Comparison of ENCODE assay signal across 8 cellular contexts in the genomic region with DNA sequence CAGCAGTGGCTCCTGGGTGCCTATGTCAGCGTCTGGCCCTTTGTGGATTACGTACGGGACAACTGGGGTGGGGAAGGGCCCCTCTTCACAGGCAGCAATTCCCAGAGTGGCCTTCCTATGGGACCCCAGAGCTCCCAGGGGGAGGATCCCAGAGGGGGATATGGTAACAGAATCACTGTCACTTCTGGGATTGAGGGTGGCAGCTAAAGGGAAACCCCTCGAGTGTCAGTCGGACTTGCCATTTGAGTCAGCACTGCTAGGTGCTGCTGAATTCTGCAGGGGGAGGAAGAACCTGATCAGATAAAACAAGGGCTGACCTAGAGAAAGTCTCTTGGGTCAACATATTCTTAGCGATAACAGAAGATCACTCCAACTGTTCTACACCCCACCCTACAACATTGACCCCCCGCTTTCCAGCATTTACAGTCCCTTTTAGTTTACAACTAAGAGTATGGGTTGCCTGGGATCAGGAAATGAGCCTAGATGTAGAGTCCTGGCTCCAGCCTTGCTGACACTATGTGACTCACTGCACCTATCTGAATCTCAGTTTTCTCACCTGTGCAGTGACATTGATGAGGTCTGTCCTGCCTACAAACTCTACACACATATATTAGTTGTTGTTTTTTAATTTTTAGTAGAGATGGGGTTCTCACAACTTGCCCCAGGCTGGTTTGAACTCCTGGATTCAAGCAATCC. TPM values are rescaled to one million over a fixed set of nuclear protein-coding genes. Genes with fewer than 3 reads are reported as not detected.
DNase-seq lines count a peak whose midpoint lies in the region; ATAC-seq, FAIRE-seq and TF ChIP-seq lines count a peak whose summit lies in the region.

No MANE protein-coding gene starts in this region.

- no peaks in the 10 kb centered on the region for H3K36me3 ChIP-seq in KOPT-K1 (ENCODE audit: insufficient read depth, low read length)

- peak overlapping the region; percentile 25 for H3K4me3 ChIP-seq in iPS-18c (ENCODE audit: insufficient read depth, low read depth, low read length)

- H3K9me3 ChIP-seq in KOPT-K1 (ENCODE audit: insufficient read depth, low read length, poor library complexity, severe bottlenecking) = no peaks in the 10 kb centered on the region
- no peaks in the 10 kb centered on the region for H3K9me3 ChIP-seq in iPS-18c (ENCODE audit: control insufficient read depth, insufficient read depth, low read length)

- H3K27ac ChIP-seq in KOPT-K1 (ENCODE audit: low read depth, low read length, poor library complexity, severe bottlenecking) = peak overlapping the region; percentile 81

- H3K27ac Mint-ChIP-seq in activated naive CD4-positive, alpha-beta T cell treated with anti-CD3 and anti-CD28 coated beads, Interleukin-2, amount 50 U/mL, for 24 hours = peak overlapping the region; percentile 98

- peak overlapping the region; percentile 88 for H3K4me3 Mint-ChIP-seq in activated naive CD4-positive, alpha-beta T cell treated with anti-CD3 and anti-CD28 coated beads, Interleukin-2, amount 50 U/mL, for 24 hours

- H3K36me3 Mint-ChIP-seq in activated naive CD4-positive, alpha-beta T cell treated with anti-CD3 and anti-CD28 coated beads, Interleukin-2, amount 50 U/mL, for 24 hours = no peaks in the 10 kb centered on the region

- TF ChIP-seq POLR2A in GM12892 (IDR thresholded peaks at IDR 0.05; ENCODE audit: low read depth, low read length) = no peak; the same call in 1 of the 2 replicates

- H3K4me1 Mint-ChIP-seq in activated naive CD4-positive, alpha-beta T cell treated with anti-CD3 and anti-CD28 coated beads, Interleukin-2, amount 50 U/mL, for 24 hours = peaks cover 60% of the 10 kb centered on the region

- FAIRE-seq in GM12892 (lab: Jason Lieb, UNC) (peak; percentile 93), urothelium cell line (lab: Jason Lieb, UNC) (no peak)

- no peaks in the 10 kb centered on the region for H3K27me3 Mint-ChIP-seq in activated naive CD4-positive, alpha-beta T cell treated with anti-CD3 and anti-CD28 coated beads, Interleukin-2, amount 50 U/mL, for 24 hours

- H3K9me3 Mint-ChIP-seq in activated naive CD4-positive, alpha-beta T cell treated with anti-CD3 and anti-CD28 coated beads, Interleukin-2, amount 50 U/mL, for 24 hours = no peaks in the 10 kb centered on the region

- DNase-seq in GM12892 (ENCODE audit: insufficient read length) (peak; percentile 61), urothelium cell line (ENCODE audit: low spot score) (no peak), DMS 273 (lab: John Stamatoyannopoulos, UW; ENCODE audit: unreplicated experiment) (no peak)
- DNase-seq in stimulated activated CD4-positive, alpha-beta T cell treated with anti-CD3 and anti-CD28 coated beads, Interleukin-4, amount 100 ng/mL, for 1 hour = peak; percentile 50

- ATAC-seq in GM21619 (IDR thresholded peaks at IDR 0.05; ENCODE audit: unreplicated experiment) = peak; percentile 42

RNA-seq across cellular contexts. Expression of gene DDIT4, which starts 12.3 kb away (rescaled TPM):
- polyA plus RNA-seq in GM12892 (2012; ENCODE audit: missing spikeins) = 158 TPM

RNA-seq across cellular contexts. Expression of gene ASCC1, which starts 45.4 kb away (rescaled TPM):
- polyA plus RNA-seq in GM12892 (2012; ENCODE audit: missing spikeins) = 55.1 TPM

RNA-seq across cellular contexts. Expression of gene ANAPC16, which starts 45.7 kb away (rescaled TPM):
- 146 TPM for polyA plus RNA-seq in GM12892 (2012; ENCODE audit: missing spikeins)

Comparison
In these comparisons a context has a peak if more than half of its experiments do, and no peak if none do; other contexts are left out.
1. DNase-seq: peak in GM12892 (single experiment) and stimulated activated CD4-positive, alpha-beta T cell treated with anti-CD3 and anti-CD28 coated beads, Interleukin-4, amount 100 ng/mL, for 1 hour (single experiment); none in urothelium cell line (single experiment) and DMS 273 (single experiment).